Comparison of ENCODE assay signal across 18 cellular contexts in genomic region chr1:32902535-32902920, GRCh38. TPM values are rescaled to one million over a fixed set of nuclear protein-coding genes. Genes with fewer than 3 reads are reported as not detected.
DNase-seq lines count a peak whose midpoint lies in the region; ATAC-seq and TF ChIP-seq lines count a peak whose summit lies in the region.
"Had no signal": no experiment of that assay in that cellular context is flagged by ENCODE, and none has a peak within 500 bp of the region (broad histone marks: within the 10 kb centered on the region; RNA-seq: fewer than 3 reads in every experiment).

No MANE protein-coding gene starts in this region.

- H3K27me3 Mint-ChIP-seq in MCF 10A (ENCODE audit: insufficient read depth, unreplicated experiment) = no peaks in the 10 kb centered on the region
- peaks cover 34% of the 10 kb centered on the region for H3K27me3 Mint-ChIP-seq in activated B cell treated with CpG ODN at 0.5 μM for 24 hours
- H3K27me3 Mint-ChIP-seq in naive thymus-derived CD4-positive, alpha-beta T cell = peaks cover 38 to 65% (median 40%) of the 10 kb centered on the region in 5 donors
- H3K27me3 Mint-ChIP-seq in type B pancreatic cell = peaks cover 51% of the 10 kb centered on the region

- TF ChIP-seq CTCF in MCF 10A (IDR thresholded peaks at IDR 0.05; ENCODE audit: unreplicated experiment) = no peak
- TF ChIP-seq CTCF in breast epithelium (IDR thresholded peaks at IDR 0.05) = no peak
- TF ChIP-seq CTCF in activated B cell treated with CpG ODN at 0.5 μM for 24 hours (IDR thresholded peaks at IDR 0.05) = no peak
- TF ChIP-seq CTCF in type B pancreatic cell (conservative IDR thresholded peaks at IDR 0.05) = no peak

- BruUV-seq in MCF 10A (replicated peaks; lab: Mats Ljungman, UMichigan) = no TSS peak

- no peak for ATAC-seq in activated B cell treated with CpG ODN at 0.5 μM for 24 hours (ENCODE audit: low read depth)
- no peak for ATAC-seq in naive thymus-derived CD4-positive, alpha-beta T cell
- ATAC-seq in HG03095 (IDR thresholded peaks at IDR 0.05; ENCODE audit: unreplicated experiment) = no peak
- ATAC-seq: GM12878 had no signal

- no peak for TF ChIP-seq POLR2A in breast epithelium (IDR thresholded peaks at IDR 0.05)

- H3K36me3 Mint-ChIP-seq in MCF 10A (ENCODE audit: insufficient read depth, unreplicated experiment) (no peaks in the 10 kb centered on the region), activated B cell treated with CpG ODN at 0.5 μM for 24 hours (ENCODE audit: low read depth) (no peaks in the 10 kb centered on the region), type B pancreatic cell (no peaks in the 10 kb centered on the region)
- no peaks in the 10 kb centered on the region for H3K36me3 Mint-ChIP-seq in naive thymus-derived CD4-positive, alpha-beta T cell

- H3K9me3 ChIP-seq in breast epithelium = no peaks in the 10 kb centered on the region
- H3K9me3 ChIP-seq in naive thymus-derived CD4-positive, alpha-beta T cell (ENCODE audit: control insufficient read depth in 2 of 3, low read length in 3 of 3) = no peaks in the 10 kb centered on the region

- CTCF ChIA-PET in MCF 10A (lab: Yijun Ruan, JAX) = interaction anchor here (0.6 kb wide), 1 partner anchor 1885 kb away, joined by 3 read pairs; no protein-coding TSS in a partner anchor
- CTCF ChIA-PET in activated B cell treated with CpG ODN at 0.5 μM for 24 hours (lab: Charles Lee) = no interaction called here
- CTCF ChIA-PET in naive thymus-derived CD4-positive, alpha-beta T cell (lab: Charles Lee) = interaction anchor here (0.7 kb wide), 1 partner anchor 692 kb away, joined by 3 read pairs; no protein-coding TSS in a partner anchor

- in situ Hi-C loops in ACHN (cut with HindIII; ENCODE audit: low pct_ligation_motif_present, low pct_unique_long_range_greater_than_20kb, low sequenced_read_pairs) = no loop called here

- intact Hi-C loops in MCF 10A (cut with micrococcal nuclease) = no loop called here
- intact Hi-C loops in breast epithelium (cut with DNase I; ENCODE audit: low total_unique reads) = no loop called here
- intact Hi-C loops in activated B cell treated with CpG ODN at 0.5 μM for 24 hours (cut with micrococcal nuclease) = no loop called here
- intact Hi-C loops in naive thymus-derived CD4-positive, alpha-beta T cell (cut with micrococcal nuclease) = no loop called here

- no peaks in the 10 kb centered on the region for H3K36me3 ChIP-seq in breast epithelium
- no peaks in the 10 kb centered on the region for H3K36me3 ChIP-seq in naive thymus-derived CD4-positive, alpha-beta T cell (ENCODE audit: control insufficient read depth in 2 of 3, insufficient read depth in 3 of 3, low read length in 3 of 3)

- no peak overlapping the region for H3K4me3 ChIP-seq in breast epithelium
- no peak overlapping the region for H3K4me3 ChIP-seq in naive thymus-derived CD4-positive, alpha-beta T cell (ENCODE audit: low read length)
- H3K4me3 ChIP-seq: GM12878 had no signal

- POLR2A ChIA-PET in MCF 10A (lab: Yijun Ruan, JAX) (no interaction called here), activated B cell treated with CpG ODN at 0.5 μM for 24 hours (lab: Charles Lee) (no interaction called here)
- POLR2A ChIA-PET in naive thymus-derived CD4-positive, alpha-beta T cell (lab: Charles Lee) = no interaction called here

- H3K4me1 ChIP-seq in breast epithelium = peaks cover 3 to 4% of the 10 kb centered on the region in 2 donors
- peaks cover 0 to 5% of the 10 kb centered on the region in 2 donors for H3K4me1 ChIP-seq in naive thymus-derived CD4-positive, alpha-beta T cell (ENCODE audit: control insufficient read depth in 2 of 2, insufficient read depth in 2 of 2, low read length in 2 of 2)

- DNase-seq in MCF 10A (ENCODE audit: unreplicated experiment) (no peak), breast epithelium (ENCODE audit: low spot score in 2 of 2) (no peak), activated B cell treated with CpG ODN at 0.5 μM for 24 hours (no peak), type B pancreatic cell (ENCODE audit: extremely low spot score, unreplicated experiment) (no peak), ACHN (no peak), UCSD-AML1 (lab: John Stamatoyannopoulos, UW; ENCODE audit: unreplicated experiment) (no peak)
- no peak for DNase-seq in naive thymus-derived CD4-positive, alpha-beta T cell
- DNase-seq: activated CD4-positive, alpha-beta T cell treated with anti-CD3 and anti-CD28 coated beads for 1 hour; foreskin fibroblast; GM23248; NCI-H1417 treated with DMSO at 0.1 percent for 48 hours; NK-92 treated with Interleukin-12 subunit alpha and Interleukin-12 subunit beta, amount 100 ng/mL, for 24 hours; Right ventricle myocardium superior; substantia nigra had no signal

- H3K4me3 Mint-ChIP-seq in MCF 10A (ENCODE audit: unreplicated experiment) (peak overlapping the region; percentile 68), activated B cell treated with CpG ODN at 0.5 μM for 24 hours (peak overlapping the region; percentile 61), type B pancreatic cell (peak overlapping the region; percentile 81)
- H3K4me3 Mint-ChIP-seq in naive thymus-derived CD4-positive, alpha-beta T cell = peak overlapping the region in 8 of 10 donors; percentile 8 to 83 (median 70)

- no peak overlapping the region for H3K27ac Mint-ChIP-seq in MCF 10A (ENCODE audit: low read depth, unreplicated experiment)
- H3K27ac Mint-ChIP-seq in activated B cell treated with CpG ODN at 0.5 μM for 24 hours = no peak overlapping the region
- H3K27ac Mint-ChIP-seq in naive thymus-derived CD4-positive, alpha-beta T cell = no peak overlapping the region
- H3K27ac Mint-ChIP-seq in type B pancreatic cell = peak overlapping the region; percentile 70

- no peaks in the 10 kb centered on the region for H3K27me3 ChIP-seq in breast epithelium
- peaks cover 0 to 11% of the 10 kb centered on the region in 2 donors for H3K27me3 ChIP-seq in naive thymus-derived CD4-positive, alpha-beta T cell (ENCODE audit: control insufficient read depth in 2 of 2, insufficient read depth in 2 of 2, low read length in 2 of 2)

- H3K9me3 Mint-ChIP-seq in MCF 10A (ENCODE audit: unreplicated experiment) (no peaks in the 10 kb centered on the region), activated B cell treated with CpG ODN at 0.5 μM for 24 hours (no peaks in the 10 kb centered on the region), type B pancreatic cell (no peaks in the 10 kb centered on the region)
- H3K9me3 Mint-ChIP-seq in naive thymus-derived CD4-positive, alpha-beta T cell = no peaks in the 10 kb centered on the region

- H3K4me1 Mint-ChIP-seq in MCF 10A (ENCODE audit: insufficient read depth, unreplicated experiment) (no peaks in the 10 kb centered on the region), activated B cell treated with CpG ODN at 0.5 μM for 24 hours (peaks cover 8% of the 10 kb centered on the region), type B pancreatic cell (ENCODE audit: unreplicated experiment) (peaks cover under 1% of the 10 kb centered on the region)
- peaks cover 0 to 11% (median 8%) of the 10 kb centered on the region in 7 donors for H3K4me1 Mint-ChIP-seq in naive thymus-derived CD4-positive, alpha-beta T cell

- no peak overlapping the region for H3K27ac ChIP-seq in breast epithelium
- no peak overlapping the region for H3K27ac ChIP-seq in naive thymus-derived CD4-positive, alpha-beta T cell (ENCODE audit: low read depth, low read length)
- H3K27ac ChIP-seq: GM23248 had no signal

RNA-seq across cellular contexts. Expression of gene TMEM54, which starts 1.3 kb away (rescaled TPM):
- total RNA-seq in MCF 10A (2022) (6.2 and 12.1 TPM in 2 replicates), breast epithelium (100 to 1,000 TPM in 1 of 3 donors, 10 to 100 TPM in 2; 26.9 to 109 (median 94.8) TPM), activated B cell treated with CpG ODN at 0.5 μM for 24 hours (0.44 and 0.66 TPM in 2 replicates), type B pancreatic cell (ENCODE audit: low replicate concordance) (42.1 and 129 TPM in 2 replicates)
- total RNA-seq in naive thymus-derived CD4-positive, alpha-beta T cell = not detected
- not detected for polyA plus RNA-seq in naive thymus-derived CD4-positive, alpha-beta T cell
- total RNA-seq: T-helper 2 cell treated with Interferon-gamma antibody and Interleukin-4, amounts not matched to agents 100 ng/mL and 5 ng/mL, for 36 hours had no signal

RNA-seq across cellular contexts. Expression of gene HPCA, which starts 16.2 kb away (rescaled TPM):
- total RNA-seq in MCF 10A (2022) = not detected in 2 replicates
- total RNA-seq in breast epithelium = 1 to 10 TPM in 1 of 3 donors, not detected in 2; 2.0 TPM
- total RNA-seq in activated B cell treated with CpG ODN at 0.5 μM for 24 hours = not detected in 2 replicates
- under 1 TPM in 2 of 5 experiments, not detected in 3; 0.31 to 0.43 TPM for total RNA-seq in naive thymus-derived CD4-positive, alpha-beta T cell
- polyA plus RNA-seq in naive thymus-derived CD4-positive, alpha-beta T cell = not detected
- 1.0 and 2.0 TPM in 2 replicates for total RNA-seq in type B pancreatic cell (ENCODE audit: low replicate concordance)
- total RNA-seq: endothelial cell of umbilical vein, GM12878, GM23248, Right ventricle myocardium superior had no signal
- polyA plus RNA-seq: endothelial cell of umbilical vein, GM23248 had no signal

RNA-seq across cellular contexts. Expression of gene FNDC5, which starts 31.8 kb away (rescaled TPM):
- total RNA-seq in MCF 10A (2022) (not detected in 2 replicates), breast epithelium (under 1 TPM in 2 of 3 donors, not detected in 1; 0.59 to 0.96 TPM), activated B cell treated with CpG ODN at 0.5 μM for 24 hours (0.55 and 1.4 TPM in 2 replicates), type B pancreatic cell (ENCODE audit: low replicate concordance) (20.0 and 49.9 TPM in 2 replicates)
- total RNA-seq in naive thymus-derived CD4-positive, alpha-beta T cell = not detected
- under 1 TPM in 1 of 2 donors, not detected in 1; 0.25 TPM for polyA plus RNA-seq in naive thymus-derived CD4-positive, alpha-beta T cell
- total RNA-seq: GM12878; GM23248; T-helper 2 cell treated with Interferon-gamma antibody and Interleukin-4, amounts not matched to agents 100 ng/mL and 5 ng/mL, for 36 hours had no signal
